Comparison of ENCODE assay signal across 22 cellular contexts in the genomic region with DNA sequence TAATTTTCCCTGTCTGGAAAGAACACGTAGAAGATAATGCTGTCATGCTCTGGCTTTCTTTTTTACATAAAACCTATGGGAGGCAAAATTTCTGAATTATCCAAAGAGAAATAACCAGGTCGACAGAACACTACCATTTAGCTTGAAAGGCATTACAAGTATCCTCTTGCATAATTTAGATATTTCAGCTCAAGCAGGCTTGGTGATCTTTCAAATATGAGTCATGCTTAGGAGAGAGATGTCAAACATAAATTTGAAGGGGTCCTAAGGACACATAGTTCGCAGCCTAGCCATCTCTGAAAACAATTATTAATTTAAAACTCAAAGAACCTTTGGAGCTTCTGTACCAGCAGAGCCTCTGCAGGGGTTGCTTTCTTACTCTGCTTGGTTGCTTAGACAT.
DNase-seq lines count a peak whose midpoint lies in the region; ATAC-seq and TF ChIP-seq lines count a peak whose summit lies in the region.
"Had no signal": no experiment of that assay in that cellular context is flagged by ENCODE, and none has a peak within 500 bp of the region (broad histone marks: within the 10 kb centered on the region; RNA-seq: fewer than 3 reads in every experiment).

No MANE protein-coding gene starts in this region.

- no peak overlapping the region for H2AK9ac ChIP-seq in IMR-90 (replicated peaks; ENCODE audit: low read depth, low read length, poor library complexity)

- H3K9ac ChIP-seq in IMR-90 (ENCODE audit: low read depth, low read length), result no peak overlapping the region
- H3K9ac ChIP-seq in Karpas-422 (ENCODE audit: low read length), result no peak overlapping the region

- no peak overlapping the region for H3K23ac ChIP-seq in IMR-90 (ENCODE audit: low read depth, low read length)

- H2AK5ac ChIP-seq in IMR-90 (ENCODE audit: low read depth, low read length), result no peak overlapping the region

- H2BK5ac ChIP-seq in IMR-90 (ENCODE audit: low read depth, low read length, poor library complexity, severe bottlenecking), result no peak overlapping the region

- H3K27ac ChIP-seq in IMR-90 (ENCODE audit: insufficient read depth, low read length), result no peak overlapping the region
- H3K27ac ChIP-seq in Karpas-422 (ENCODE audit: low read length), result no peak overlapping the region
- H3K27ac ChIP-seq: cardiac muscle cell, epithelial cell of prostate had no signal

- no peak overlapping the region for H2BK20ac ChIP-seq in IMR-90 (ENCODE audit: low read depth, low read length)

- TF ChIP-seq RAD21 in IMR-90 (IDR thresholded peaks at IDR 0.05; ENCODE audit: low read length), result no peak

- H4K20me1 ChIP-seq in IMR-90 (ENCODE audit: insufficient read depth, low read length), result no peaks in the 10 kb centered on the region
- H4K20me1 ChIP-seq in Karpas-422 (ENCODE audit: insufficient read depth, low read depth, low read length), result no peaks in the 10 kb centered on the region

- no peak overlapping the region for H3K4ac ChIP-seq in IMR-90 (ENCODE audit: low read depth, low read length)

- WGBS in IMR-90 (ENCODE audit: extremely low coverage in 2 of 2, insufficient read length in 1 of 2), 2 experiments, result no CpG with 5 or more reads among the region's 3 CpGs

- H2BK15ac ChIP-seq in IMR-90 (ENCODE audit: low read depth, low read length), result no peak overlapping the region

- H3K9me1 ChIP-seq in IMR-90 (ENCODE audit: insufficient read depth, low read length), result peaks cover 9% of the 10 kb centered on the region; the same call in 1 of the 2 replicates

- in situ Hi-C loops in IMR-90 (cut with MboI; ENCODE audit: low sequenced_read_pairs), result no loop called here

- no peaks in the 10 kb centered on the region for H3K79me1 ChIP-seq in IMR-90 (ENCODE audit: low read depth in 1 of 2, low read length in 2 of 2)

- CTCF ChIA-PET in IMR-90 (lab: Yijun Ruan, JAX), result no interaction called here

- no peaks in the 10 kb centered on the region for H3K9me3 ChIP-seq in IMR-90 (ENCODE audit: control insufficient read depth, insufficient read depth, low read length)
- no peaks in the 10 kb centered on the region for H3K9me3 ChIP-seq in Karpas-422 (ENCODE audit: low read length)

- H3K79me2 ChIP-seq in Karpas-422 (ENCODE audit: low read length), result no peaks in the 10 kb centered on the region

- no peak overlapping the region for H3K14ac ChIP-seq in IMR-90 (replicated peaks; ENCODE audit: low read depth, low read length)

- no peak overlapping the region for H3K56ac ChIP-seq in IMR-90 (ENCODE audit: extremely low read depth, insufficient read depth, low read length)

- no peak for TF ChIP-seq POLR2A in IMR-90 (IDR thresholded peaks at IDR 0.05; ENCODE audit: low read depth, low read length)

- H4K91ac ChIP-seq in IMR-90 (ENCODE audit: insufficient read depth, low read depth, low read length), result no peak overlapping the region

- no peaks in the 10 kb centered on the region for H3K27me3 ChIP-seq in IMR-90 (ENCODE audit: control insufficient read depth, insufficient read depth, low read length)
- no peaks in the 10 kb centered on the region for H3K27me3 ChIP-seq in Karpas-422 (ENCODE audit: low read length)
- H3K27me3 ChIP-seq: cardiac muscle cell, dorsolateral prefrontal cortex had no signal

- no peaks in the 10 kb centered on the region for H3K9me2 ChIP-seq in Karpas-422 (replicated peaks; ENCODE audit: insufficient read depth, low read length)

- no peak overlapping the region for H2BK120ac ChIP-seq in IMR-90 (ENCODE audit: low read depth, low read length)

- no peak overlapping the region for H4K8ac ChIP-seq in IMR-90 (ENCODE audit: low read depth in 2 of 2, low read length in 2 of 2)

- H3K36me3 ChIP-seq in IMR-90 (ENCODE audit: control insufficient read depth, insufficient read depth, low read length) (no peaks in the 10 kb centered on the region), Karpas-422 (ENCODE audit: insufficient read depth, low read length) (no peaks in the 10 kb centered on the region)
- H3K36me3 ChIP-seq: cardiac muscle cell had no signal

- H3K4me3 ChIP-seq in IMR-90 (ENCODE audit: insufficient read depth, low read depth, low read length) (no peak overlapping the region), Karpas-422 (ENCODE audit: low read length) (no peak overlapping the region)
- H3K4me3 ChIP-seq: cardiac muscle cell, dorsolateral prefrontal cortex had no signal

- intact Hi-C loops in IMR-90 (cut with micrococcal nuclease), result loop anchor here (1.0 kb wide), 1 partner anchor 11 kb away; no protein-coding TSS in a partner anchor

- H4K5ac ChIP-seq in IMR-90 (ENCODE audit: low read depth, low read length), result no peak overlapping the region

- POLR2A ChIA-PET in IMR-90 (lab: Charles Lee; ENCODE audit: unreplicated experiment), result no interaction called here

- peaks cover 14% of the 10 kb centered on the region for H3K4me1 ChIP-seq in IMR-90 (ENCODE audit: control insufficient read depth, insufficient read depth, low read length)
- H3K4me1 ChIP-seq in Karpas-422 (ENCODE audit: low read length), result no peaks in the 10 kb centered on the region

- H2AFZ ChIP-seq in IMR-90 (replicated peaks; ENCODE audit: low read length, poor library complexity) (no peak overlapping the region), Karpas-422 (ENCODE audit: low read length) (no peak overlapping the region)

- H3K4me2 ChIP-seq in IMR-90 (ENCODE audit: low read depth, low read length), result peak overlapping the region; percentile 10; the same call in 1 of the 2 replicates
- H3K4me2 ChIP-seq in Karpas-422 (ENCODE audit: low read depth, low read length, poor library complexity, severe bottlenecking), result no peak overlapping the region

- DNase-seq in AML-193 (lab: John Stamatoyannopoulos, UW), result peak; percentile 31 to 35
- peak; percentile 39 for DNase-seq in IMR-90
- DNase-seq in amniotic epithelial cell (ENCODE audit: low read depth), result peak; percentile 23
- peak; percentile 40 for DNase-seq in iris pigment epithelial cell (ENCODE audit: low read depth)
- DNase-seq in Karpas-422, result no peak
- DNase-seq in GM10266 (ENCODE audit: extremely low spot score), result no peak
- no peak for DNase-seq in NCI-H2107 (lab: John Stamatoyannopoulos, UW)
- DNase-seq: activated CD4-positive, alpha-beta T cell treated with anti-CD3 and anti-CD28 coated beads, Interleukin-2, amount 10 ng/mL, durations not matched to agents 7 days and 5 days; activated CD8-positive, alpha-beta memory T cell treated with anti-CD3 and anti-CD28 coated beads, Interleukin-2, amount 50 U/mL, for 4 hours; C1 segment of cervical spinal cord; DMS 273 treated with DMSO at 0.1 percent for 48 hours; dorsolateral prefrontal cortex; GDM1; H7; naive thymus-derived CD4-positive, alpha-beta T cell; NCI-H510A treated with DMSO at 0.1 percent for 48 hours; right cardiac atrium; stimulated activated CD4-positive, alpha-beta T cell treated with anti-CD3 and anti-CD28 coated beads, Interleukin-15, amount 100 ng/mL, for 24 hours; T-helper 1 cell had no signal

- ATAC-seq in IMR-90 (ENCODE audit: low read depth) (peak; percentile 37; the same call in 1 of the 2 replicates), HG03520 (IDR thresholded peaks at IDR 0.05; ENCODE audit: unreplicated experiment) (no peak)
- ATAC-seq: naive thymus-derived CD4-positive, alpha-beta T cell; right cardiac atrium had no signal

- H3K18ac ChIP-seq in IMR-90 (ENCODE audit: low read depth, low read length), result no peak overlapping the region; the same call in 1 of the 2 replicates

- no TSS peak for BruUV-seq in IMR-90 (replicated peaks; lab: Mats Ljungman, UMichigan)

- TF ChIP-seq CTCF in IMR-90 (conservative IDR thresholded peaks at IDR 0.05; ENCODE audit: low read depth, low read length) (no peak), GM10266 (IDR thresholded peaks at IDR 0.05; ENCODE audit: control insufficient read depth, insufficient read depth, low read depth, missing control alignments) (no peak)

- dilution Hi-C loops in IMR-90 (cut with HindIII; ENCODE audit: low sequenced_read_pairs, unreplicated experiment), result no loop called here

TF ChIP-seq in IMR-90, 13 proteins besides CTCF, POLR2A, EP300 and RAD21:
- TF ChIP-seq CEBPB (IDR thresholded peaks at IDR 0.05; ENCODE audit: low read depth, low read length) (peak; percentile 33; the same call in 1 of the 2 replicates), SMC3 (IDR thresholded peaks at IDR 0.05; ENCODE audit: low read depth, low read length) (no peak), RFX5 (IDR thresholded peaks at IDR 0.05; ENCODE audit: low read depth, low read length) (no peak), MAZ (IDR thresholded peaks at IDR 0.05; ENCODE audit: borderline replicate concordance, low read depth, low read length) (no peak), NFE2L2 (IDR thresholded peaks at IDR 0.05; ENCODE audit: low read depth, low read length) (no peak)
- TF ChIP-seq, protein P1, sequence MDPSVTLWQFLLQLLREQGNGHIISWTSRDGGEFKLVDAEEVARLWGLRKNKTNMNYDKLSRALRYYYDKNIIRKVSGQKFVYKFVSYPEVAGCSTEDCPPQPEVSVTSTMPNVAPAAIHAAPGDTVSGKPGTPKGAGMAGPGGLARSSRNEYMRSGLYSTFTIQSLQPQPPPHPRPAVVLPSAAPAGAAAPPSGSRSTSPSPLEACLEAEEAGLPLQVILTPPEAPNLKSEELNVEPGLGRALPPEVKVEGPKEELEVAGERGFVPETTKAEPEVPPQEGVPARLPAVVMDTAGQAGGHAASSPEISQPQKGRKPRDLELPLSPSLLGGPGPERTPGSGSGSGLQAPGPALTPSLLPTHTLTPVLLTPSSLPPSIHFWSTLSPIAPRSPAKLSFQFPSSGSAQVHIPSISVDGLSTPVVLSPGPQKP (IDR thresholded peaks at IDR 0.05; ENCODE audit: borderline replicate concordance, low read depth, low read length), result no peak
- TF ChIP-seq, protein P2, sequence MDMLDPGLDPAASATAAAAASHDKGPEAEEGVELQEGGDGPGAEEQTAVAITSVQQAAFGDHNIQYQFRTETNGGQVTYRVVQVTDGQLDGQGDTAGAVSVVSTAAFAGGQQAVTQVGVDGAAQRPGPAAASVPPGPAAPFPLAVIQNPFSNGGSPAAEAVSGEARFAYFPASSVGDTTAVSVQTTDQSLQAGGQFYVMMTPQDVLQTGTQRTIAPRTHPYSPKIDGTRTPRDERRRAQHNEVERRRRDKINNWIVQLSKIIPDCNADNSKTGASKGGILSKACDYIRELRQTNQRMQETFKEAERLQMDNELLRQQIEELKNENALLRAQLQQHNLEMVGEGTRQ (IDR thresholded peaks at IDR 0.05; ENCODE audit: low read depth, low read length), result no peak

Comparison
In these comparisons a context has a peak if more than half of its experiments do, and no peak if none do; other contexts are left out.
1. DNase-seq: peak in AML-193 (2 of 2), IMR-90 (single experiment), amniotic epithelial cell (single experiment) and iris pigment epithelial cell (single experiment); none in Karpas-422 (single experiment), GM10266 (single experiment) and NCI-H2107 (single experiment).